20 cellular contexts compared by ENCODE assay signal in genomic region chr10:131555406-131555805, GRCh38.
"Had no signal": no experiment of that assay in that cellular context is flagged by ENCODE, and none has a peak within 500 bp of the region (broad histone marks: within the 10 kb centered on the region; RNA-seq: fewer than 3 reads in every experiment).

No MANE protein-coding gene starts in this region.

- H2AFZ ChIP-seq: parathyroid adenoma had no signal

- H3K9me3 Mint-ChIP-seq: natural killer cell treated with Interleukin-12 subunit alpha and Interleukin-12 subunit beta and Interleukin-15 and Interleukin-18, amount 100 ng/mL, for 72 hours; stimulated activated naive CD8-positive, alpha-beta T cell treated with anti-CD3 and anti-CD28 coated beads, Interleukin-15, Interleukin-2, amounts not matched to agents 100 ng/mL and 50 ng/mL, for 24 hours had no signal

- H3K36me3 ChIP-seq: prostate gland, sigmoid colon, thoracic aorta, transverse colon had no signal

- H3K4me3 Mint-ChIP-seq: effector memory CD8-positive, alpha-beta T cell; memory B cell; naive B cell; natural killer cell treated with Interleukin-12 subunit alpha and Interleukin-12 subunit beta and Interleukin-15 and Interleukin-18, amount 100 ng/mL, for 72 hours; stimulated activated naive B cell treated with anti-CD40 and anti-IgM and Interleukin-4, amounts not matched to agents 10 μg/mL and 1 μg/mL and 100 μg/mL, for 72 hours; stimulated activated naive CD8-positive, alpha-beta T cell treated with anti-CD3 and anti-CD28 coated beads, Interleukin-15, Interleukin-2, amounts not matched to agents 100 ng/mL and 50 ng/mL, for 24 hours had no signal

- H3K4me1 Mint-ChIP-seq: memory B cell; naive B cell; stimulated activated naive B cell treated with anti-CD40 and anti-IgM and Interleukin-4, amounts not matched to agents 10 μg/mL and 1 μg/mL and 100 μg/mL, for 72 hours had no signal

- ATAC-seq: effector memory CD8-positive, alpha-beta T cell; left lobe of liver; natural killer cell treated with Interleukin-12 subunit alpha and Interleukin-12 subunit beta and Interleukin-15 and Interleukin-18, amount 100 ng/mL, for 72 hours; right cardiac atrium; stimulated activated naive B cell treated with anti-CD40 and anti-IgM and Interleukin-4, amounts not matched to agents 10 μg/mL and 1 μg/mL and 100 μg/mL, for 72 hours had no signal

- H3K4me1 ChIP-seq: parathyroid adenoma, prostate gland, sigmoid colon, transverse colon had no signal

- H3K4me3 ChIP-seq: lung, prostate gland, sigmoid colon, thoracic aorta, transverse colon had no signal

- DNase-seq: caudate nucleus; cerebellar nuclear complex; cortex of kidney; effector memory CD8-positive, alpha-beta T cell; kidney; naive B cell; occipital lobe; right cardiac atrium; sigmoid colon; stimulated activated CD4-positive, alpha-beta T cell treated with anti-CD3 and anti-CD28 coated beads, Interleukin-4, amount 100 ng/mL, for 4 hours; stimulated activated naive B cell treated with anti-CD40 and anti-IgM and Interleukin-4, amounts not matched to agents 10 μg/mL and 1 μg/mL and 100 μg/mL, for 72 hours; transverse colon had no signal

- H3K36me3 Mint-ChIP-seq: memory B cell; naive B cell; natural killer cell treated with Interleukin-12 subunit alpha and Interleukin-12 subunit beta and Interleukin-15 and Interleukin-18, amount 100 ng/mL, for 72 hours; stimulated activated naive B cell treated with anti-CD40 and anti-IgM and Interleukin-4, amounts not matched to agents 10 μg/mL and 1 μg/mL and 100 μg/mL, for 72 hours had no signal

- H3K27ac ChIP-seq: parathyroid adenoma, prostate gland, sigmoid colon, thoracic aorta, transverse colon had no signal

- H3K9ac ChIP-seq: parathyroid adenoma had no signal

- H3K27me3 Mint-ChIP-seq: memory B cell had no signal

- H3K27ac Mint-ChIP-seq: effector memory CD8-positive, alpha-beta T cell; memory B cell; naive B cell; natural killer cell treated with Interleukin-12 subunit alpha and Interleukin-12 subunit beta and Interleukin-15 and Interleukin-18, amount 100 ng/mL, for 72 hours; stimulated activated naive B cell treated with anti-CD40 and anti-IgM and Interleukin-4, amounts not matched to agents 10 μg/mL and 1 μg/mL and 100 μg/mL, for 72 hours; stimulated activated naive CD8-positive, alpha-beta T cell treated with anti-CD3 and anti-CD28 coated beads, Interleukin-15, Interleukin-2, amounts not matched to agents 100 ng/mL and 50 ng/mL, for 24 hours had no signal

- H3K27me3 ChIP-seq: transverse colon had no signal

- H3K9me3 ChIP-seq: prostate gland, sigmoid colon, thoracic aorta, transverse colon had no signal
